Comparison of ENCODE assay signal across 1 cellular context in genomic region chr6:2877960-2878359, GRCh38.
TF ChIP-seq lines count a peak whose summit lies in the region.

No MANE protein-coding gene starts in this region.

TF ChIP-seq in H1, 55 proteins besides CTCF, POLR2A, EP300 and RAD21:
- TF ChIP-seq SP2 (IDR thresholded peaks at IDR 0.05; ENCODE audit: low read length): no peak
- TF ChIP-seq PHF8 (conservative IDR thresholded peaks at IDR 0.05; ENCODE audit: low read depth, low read length): no peak
- TF ChIP-seq MAFK (IDR thresholded peaks at IDR 0.05; ENCODE audit: low read depth, low read length): no peak
- TF ChIP-seq ATF3 (IDR thresholded peaks at IDR 0.05; ENCODE audit: insufficient read depth, low read depth, low read length): no peak
